Comparison of ENCODE assay signal across 8 cellular contexts in the genomic region with DNA sequence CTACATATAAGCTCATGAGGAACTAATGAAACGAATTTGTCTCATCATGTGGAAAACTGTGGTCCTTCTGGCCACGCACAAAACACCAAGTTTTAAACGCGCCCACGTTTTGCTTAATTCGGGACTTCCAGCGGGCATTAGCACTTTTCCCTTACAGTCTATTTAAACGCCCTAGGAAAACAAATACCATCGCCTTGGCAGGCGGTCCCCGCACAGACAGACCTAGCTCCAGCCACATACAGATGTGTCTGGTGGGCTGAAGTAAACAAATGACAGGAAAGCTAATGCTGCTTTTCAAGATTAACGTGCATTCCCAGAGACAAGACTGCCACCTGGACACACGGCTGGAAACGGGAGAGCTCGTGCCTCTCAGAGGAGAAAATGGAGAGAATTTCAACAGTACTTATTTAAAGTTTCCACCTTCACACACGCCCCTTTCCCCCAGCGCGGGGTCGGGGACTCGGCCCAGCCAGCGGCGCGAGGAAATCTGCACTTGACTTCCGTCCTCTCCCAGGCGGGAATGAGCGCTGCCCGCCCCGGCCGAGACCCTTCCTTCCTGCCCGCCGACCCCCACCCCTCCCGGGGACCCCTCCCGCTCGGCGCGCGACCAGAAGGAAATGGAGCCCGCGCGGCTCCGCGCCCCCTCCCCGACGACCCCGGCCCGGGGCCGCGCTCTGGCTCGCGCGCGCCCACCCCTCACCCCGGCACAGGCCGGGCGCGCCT. TPM values are rescaled to one million over a fixed set of nuclear protein-coding genes. Genes with fewer than 3 reads are reported as not detected.
DNase-seq lines count a peak whose midpoint lies in the region; ATAC-seq and TF ChIP-seq lines count a peak whose summit lies in the region.

No MANE protein-coding gene starts in this region.

- peak overlapping the region; percentile 89 for H3K27ac ChIP-seq in upper lobe of right lung

- H3K9me3 ChIP-seq in upper lobe of right lung, result no peaks in the 10 kb centered on the region

- H3K4me1 ChIP-seq in upper lobe of right lung, result peaks cover 46% of the 10 kb centered on the region

- DNase-seq in GM10266 (ENCODE audit: extremely low spot score) (peak; percentile 43), OCI-M1 (lab: John Stamatoyannopoulos, UW) (peak; percentile 62), germinal center (ENCODE audit: low spot score) (peak; percentile 42), omental fat pad (ENCODE audit: low spot score) (no peak), upper lobe of right lung (peak; percentile 78), kidney glomerular epithelial cell (lab: John Stamatoyannopoulos, UW) (no peak)
- DNase-seq in activated naive CD4-positive, alpha-beta T cell treated with Interleukin-2 at 50 U/mL for 16 hours, result peak; percentile 49

- no peaks in the 10 kb centered on the region for H3K36me3 ChIP-seq in upper lobe of right lung

- TF ChIP-seq CTCF in GM10266 (IDR thresholded peaks at IDR 0.05; ENCODE audit: control insufficient read depth, insufficient read depth, low read depth, missing control alignments) (no peak), omental fat pad (IDR thresholded peaks at IDR 0.05) (no peak), upper lobe of right lung (IDR thresholded peaks at IDR 0.05) (no peak)

- H3K27me3 ChIP-seq in upper lobe of right lung, result no peaks in the 10 kb centered on the region

- peak overlapping the region; percentile 74 for H3K4me3 ChIP-seq in upper lobe of right lung

- ATAC-seq in HG03066 (IDR thresholded peaks at IDR 0.05; ENCODE audit: low read depth, unreplicated experiment) (peak; percentile 1), omental fat pad (ENCODE audit: low FRiP score) (peak; percentile 3), upper lobe of right lung (peak; percentile 0)

- intact Hi-C loops in upper lobe of right lung (cut with DNase I), result no loop called here

RNA-seq across cellular contexts. Expression of a gene that starts 0.9 kb away (rescaled TPM):
- total RNA-seq in omental fat pad (10 to 100 TPM; 22.5 to 42.3 (median 31.4) TPM), upper lobe of right lung (37.5 TPM)

Comparison
In these comparisons a context has a peak if more than half of its experiments do, and no peak if none do; other contexts are left out.
1. DNase-seq: peak in GM10266 (single experiment), OCI-M1 (single experiment), activated naive CD4-positive, alpha-beta T cell treated with Interleukin-2 at 50 U/mL for 16 hours (single experiment), germinal center (single experiment) and upper lobe of right lung (single experiment); none in omental fat pad (single experiment) and kidney glomerular epithelial cell (single experiment).
2. Peak in every context shown above with its lines, with median percentiles within 50 percentile points of each other: ATAC-seq.